Comparison of ENCODE assay signal across 30 cellular contexts in the genomic region with DNA sequence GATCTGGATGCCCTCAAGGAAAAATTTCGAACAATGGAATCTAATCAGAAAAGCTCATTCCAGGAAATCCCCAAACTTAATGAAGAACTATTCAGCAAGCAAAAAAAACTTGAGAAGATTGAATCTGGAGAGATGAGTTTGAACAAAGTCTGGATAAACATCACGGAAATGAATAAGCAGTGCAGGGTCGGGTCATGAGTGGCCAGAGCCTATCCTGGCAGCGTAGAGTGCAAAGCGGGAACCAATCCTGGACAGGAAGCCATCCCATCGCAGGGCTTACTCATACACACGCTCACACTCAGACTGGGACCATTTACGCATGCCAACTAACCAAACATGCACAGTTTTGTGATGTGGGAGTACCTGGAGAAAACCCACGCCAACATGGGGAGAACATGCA.
"Had no signal": no experiment of that assay in that cellular context is flagged by ENCODE, and none has a peak within 500 bp of the region (broad histone marks: within the 10 kb centered on the region; RNA-seq: fewer than 3 reads in every experiment).

No MANE protein-coding gene starts in this region.

- H3K4me3 ChIP-seq: body of pancreas, colonic mucosa, lower lobe of right lung, ovary, psoas muscle, thyroid gland, upper lobe of right lung had no signal

- H3K27ac ChIP-seq: body of pancreas, colonic mucosa, foreskin keratinocyte, lower lobe of right lung, ovary, psoas muscle, thyroid gland, upper lobe of right lung, WERI-Rb-1 had no signal

- H3K27me3 ChIP-seq: body of pancreas, colonic mucosa, foreskin keratinocyte, ovary, thyroid gland, upper lobe of right lung had no signal

- H3K9me3 ChIP-seq: body of pancreas, colonic mucosa, ovary, thyroid gland, upper lobe of right lung had no signal

- H3K36me3 ChIP-seq: colonic mucosa, lower lobe of right lung, ovary, thyroid gland, upper lobe of right lung had no signal

- H3K4me1 Mint-ChIP-seq: mesothelial cell of epicardium had no signal

- H3K4me1 ChIP-seq: body of pancreas, colonic mucosa, foreskin keratinocyte, psoas muscle had no signal

- DNase-seq: activated CD4-positive, alpha-beta T cell treated with anti-CD3 and anti-CD28 coated beads, Interleukin-2, amount 10 ng/mL, durations not matched to agents 7 days and 5 days; activated CD4-positive, CD25-positive, alpha-beta regulatory T cell treated with anti-CD3 and anti-CD28 coated beads, Interleukin-2, amount 50 U/mL, for 72 hours; activated CD8-positive, alpha-beta memory T cell treated with anti-CD3 and anti-CD28 coated beads, Interleukin-2, amount 10 ng/mL, durations not matched to agents 7 days and 5 days; activated CD8-positive, alpha-beta T cell treated with anti-CD3 and anti-CD28 coated beads for 36 hours; activated effector memory CD4-positive, alpha-beta T cell treated with anti-CD3 and anti-CD28 coated beads, Interleukin-2, amount 50 U/mL, for 16 hours; activated naive CD4-positive, alpha-beta T cell treated with anti-CD3 and anti-CD28 coated beads, Interleukin-2, amount 10 ng/mL, durations not matched to agents 7 days and 5 days; activated T-cell treated with anti-CD3 and anti-CD28 coated beads for 4 hours; anterior cingulate cortex; body of pancreas; central memory CD4-positive, alpha-beta T cell; colonic mucosa; foreskin keratinocyte; glutamatergic neuron; hypothalamus; lower lobe of right lung; naive thymus-derived CD8-positive, alpha-beta T cell; ovary; psoas muscle; right cardiac atrium; stimulated activated CD4-positive, alpha-beta T cell treated with anti-CD3 and anti-CD28 coated beads, Interleukin-12 subunit alpha, Interleukin-12 subunit beta, amount 100 ng/mL, for 4 hours; stimulated activated CD4-positive, alpha-beta T cell treated with anti-CD3 and anti-CD28 coated beads, Interleukin-4, amount 100 ng/mL, for 4 hours; stimulated activated naive CD8-positive, alpha-beta T cell treated with anti-CD3 and anti-CD28 coated beads, Interleukin-15, Interleukin-2, amounts not matched to agents 100 U/mL and 50 U/mL, for 24 hours; substantia nigra; T-cell; thyroid gland; upper lobe of right lung; WERI-Rb-1 had no signal

- H3K4me3 Mint-ChIP-seq: activated CD4-positive, alpha-beta T cell treated with anti-CD3 and anti-CD28 coated beads, Interleukin-2, amount 10 ng/mL, durations not matched to agents 7 days and 5 days; activated CD8-positive, alpha-beta memory T cell treated with anti-CD3 and anti-CD28 coated beads, Interleukin-2, amount 10 ng/mL, durations not matched to agents 7 days and 5 days; activated naive CD4-positive, alpha-beta T cell treated with anti-CD3 and anti-CD28 coated beads, Interleukin-2, amount 10 ng/mL, durations not matched to agents 7 days and 5 days; mesothelial cell of epicardium had no signal

- FAIRE-seq: kidney, TTC549 had no signal

- H3K27ac Mint-ChIP-seq: activated CD4-positive, alpha-beta T cell treated with anti-CD3 and anti-CD28 coated beads, Interleukin-2, amount 10 ng/mL, durations not matched to agents 7 days and 5 days; activated CD8-positive, alpha-beta memory T cell treated with anti-CD3 and anti-CD28 coated beads, Interleukin-2, amount 10 ng/mL, durations not matched to agents 7 days and 5 days; activated CD8-positive, alpha-beta T cell treated with anti-CD3 and anti-CD28 coated beads for 36 hours; activated naive CD4-positive, alpha-beta T cell treated with anti-CD3 and anti-CD28 coated beads, Interleukin-2, amount 10 ng/mL, durations not matched to agents 7 days and 5 days; mesothelial cell of epicardium; T-cell had no signal

- H3K9me3 Mint-ChIP-seq: activated CD4-positive, alpha-beta T cell treated with anti-CD3 and anti-CD28 coated beads, Interleukin-2, amount 10 ng/mL, durations not matched to agents 7 days and 5 days had no signal

- ATAC-seq: activated CD8-positive, alpha-beta memory T cell treated with anti-CD3 and anti-CD28 coated beads, Interleukin-2, amount 10 ng/mL, durations not matched to agents 7 days and 5 days; activated CD8-positive, alpha-beta T cell treated with anti-CD3 and anti-CD28 coated beads for 36 hours; body of pancreas; foreskin keratinocyte; lower lobe of right lung; naive thymus-derived CD8-positive, alpha-beta T cell; psoas muscle; stimulated activated naive CD8-positive, alpha-beta T cell treated with anti-CD3 and anti-CD28 coated beads, Interleukin-15, Interleukin-2, amounts not matched to agents 100 U/mL and 50 U/mL, for 24 hours; T-cell; upper lobe of right lung had no signal
